ENCODE assay signal across 8 cellular contexts in the genomic region with DNA sequence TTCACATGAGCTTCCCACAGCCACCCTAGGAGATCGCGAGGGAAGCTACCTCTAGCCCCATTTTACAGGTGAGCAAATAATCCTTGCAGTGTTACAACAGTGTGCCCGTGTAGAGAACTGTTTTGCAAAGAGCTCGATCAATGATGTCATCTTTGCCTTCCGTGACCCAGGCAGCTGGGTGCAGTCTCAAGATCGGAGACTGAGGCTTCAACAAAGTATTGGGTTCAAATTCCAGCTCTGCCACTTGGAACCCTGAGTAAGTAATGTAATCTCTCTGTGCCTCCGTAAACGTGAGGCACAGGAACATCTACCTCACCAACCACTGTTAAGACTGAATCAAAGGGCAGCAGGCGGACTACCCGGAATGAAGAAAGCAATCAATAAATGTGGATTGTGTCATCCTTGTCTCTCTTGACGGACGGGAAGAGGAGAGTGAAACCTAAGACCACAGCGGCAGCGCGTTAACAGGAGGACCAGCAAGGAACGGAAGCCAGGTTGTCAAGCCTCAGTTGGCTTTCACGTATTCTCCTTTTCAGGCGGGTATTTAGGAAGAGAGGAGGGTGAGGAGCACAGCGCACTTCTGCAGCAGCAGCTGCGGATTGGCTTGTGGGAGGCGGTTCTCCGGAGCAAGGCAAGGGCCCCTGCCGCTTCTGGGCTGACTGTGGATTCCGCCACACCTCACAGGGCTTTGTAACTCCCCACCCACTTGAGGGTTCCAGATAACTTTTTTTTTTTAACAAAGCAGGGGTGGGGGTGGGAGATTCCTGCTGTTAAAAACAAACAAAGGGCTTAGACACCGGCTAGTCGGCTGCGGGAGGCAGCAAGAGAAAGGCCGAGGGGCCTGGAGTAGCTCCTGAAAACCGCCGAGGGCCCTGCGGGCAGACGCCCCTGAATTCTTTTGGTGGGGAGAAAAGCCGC. TPM values are rescaled to one million over a fixed set of nuclear protein-coding genes. Genes with fewer than 3 reads are reported as not detected.
DNase-seq lines count a peak whose midpoint lies in the region; ATAC-seq lines count a peak whose summit lies in the region.

No MANE protein-coding gene starts in this region.

- H3K36me3 ChIP-seq in iPS-15b (ENCODE audit: control insufficient read depth, insufficient read depth, low read length): no peaks in the 10 kb centered on the region

- peak overlapping the region; percentile 54 for H3K9ac ChIP-seq in iPS-15b (ENCODE audit: low read depth, low read length)

- peak overlapping the region; percentile 65 for H3K27ac Mint-ChIP-seq in stimulated activated memory B cell treated with anti-CD40 and anti-IgM and Interleukin-4, amounts not matched to agents 10 μg/mL and 1 μg/mL and 100 μg/mL, for 72 hours

- H3K27me3 ChIP-seq in iPS-15b (ENCODE audit: control insufficient read depth, insufficient read depth, low read length): peaks cover 32% of the 10 kb centered on the region

- DNase-seq in DMS53 (lab: John Stamatoyannopoulos, UW) (peak; percentile 49), DMS53 treated with DMSO at 0.1 percent for 48 hours (lab: John Stamatoyannopoulos, UW; ENCODE audit: unreplicated experiment) (no peak), cerebellum (ENCODE audit: low spot score) (no peak), NCI-H1105 (lab: John Stamatoyannopoulos, UW) (no peak)
- DNase-seq in activated CD4-positive, alpha-beta T cell treated with anti-CD3 and anti-CD28 coated beads, Interleukin-2, amount 50 U/mL, for 48 hours: peak; percentile 45 to 61

- H3K9me3 ChIP-seq in iPS-15b (ENCODE audit: control insufficient read depth, insufficient read depth, low read length): no peaks in the 10 kb centered on the region

- H3K4me1 ChIP-seq in iPS-15b (ENCODE audit: control insufficient read depth, insufficient read depth, low read length): peaks cover 18% of the 10 kb centered on the region

- no peaks in the 10 kb centered on the region for H3K27me3 Mint-ChIP-seq in stimulated activated memory B cell treated with anti-CD40 and anti-IgM and Interleukin-4, amounts not matched to agents 10 μg/mL and 1 μg/mL and 100 μg/mL, for 72 hours

- H3K36me3 Mint-ChIP-seq in stimulated activated memory B cell treated with anti-CD40 and anti-IgM and Interleukin-4, amounts not matched to agents 10 μg/mL and 1 μg/mL and 100 μg/mL, for 72 hours: no peaks in the 10 kb centered on the region

- peak overlapping the region; percentile 71 for H3K4me3 Mint-ChIP-seq in stimulated activated memory B cell treated with anti-CD40 and anti-IgM and Interleukin-4, amounts not matched to agents 10 μg/mL and 1 μg/mL and 100 μg/mL, for 72 hours

- peaks cover 43% of the 10 kb centered on the region for H3K4me1 Mint-ChIP-seq in stimulated activated memory B cell treated with anti-CD40 and anti-IgM and Interleukin-4, amounts not matched to agents 10 μg/mL and 1 μg/mL and 100 μg/mL, for 72 hours

- peak; percentile 2 for ATAC-seq in stimulated activated memory B cell treated with anti-CD40 and anti-IgM and Interleukin-4, amounts not matched to agents 10 μg/mL and 1 μg/mL and 100 μg/mL, for 72 hours
- no peak for ATAC-seq in GM21737 (IDR thresholded peaks at IDR 0.05; ENCODE audit: unreplicated experiment)

- peak overlapping the region; percentile 88 for H3K4me3 ChIP-seq in iPS-15b (ENCODE audit: low read depth, low read length)

- H3K9me3 Mint-ChIP-seq in stimulated activated memory B cell treated with anti-CD40 and anti-IgM and Interleukin-4, amounts not matched to agents 10 μg/mL and 1 μg/mL and 100 μg/mL, for 72 hours: no peaks in the 10 kb centered on the region

RNA-seq across cellular contexts. Expression of a gene that starts 1.5 kb away (rescaled TPM):
- total RNA-seq in cerebellum: 10.4 TPM

Comparison
In these comparisons a context has a peak if more than half of its experiments do, and no peak if none do; other contexts are left out.
1. DNase-seq: peak in DMS53 (single experiment) and activated CD4-positive, alpha-beta T cell treated with anti-CD3 and anti-CD28 coated beads, Interleukin-2, amount 50 U/mL, for 48 hours (2 of 2); none in DMS53 treated with DMSO at 0.1 percent for 48 hours (single experiment), cerebellum (single experiment) and NCI-H1105 (single experiment).